Comparison of ENCODE assay signal across 1 cellular context in the genomic region with DNA sequence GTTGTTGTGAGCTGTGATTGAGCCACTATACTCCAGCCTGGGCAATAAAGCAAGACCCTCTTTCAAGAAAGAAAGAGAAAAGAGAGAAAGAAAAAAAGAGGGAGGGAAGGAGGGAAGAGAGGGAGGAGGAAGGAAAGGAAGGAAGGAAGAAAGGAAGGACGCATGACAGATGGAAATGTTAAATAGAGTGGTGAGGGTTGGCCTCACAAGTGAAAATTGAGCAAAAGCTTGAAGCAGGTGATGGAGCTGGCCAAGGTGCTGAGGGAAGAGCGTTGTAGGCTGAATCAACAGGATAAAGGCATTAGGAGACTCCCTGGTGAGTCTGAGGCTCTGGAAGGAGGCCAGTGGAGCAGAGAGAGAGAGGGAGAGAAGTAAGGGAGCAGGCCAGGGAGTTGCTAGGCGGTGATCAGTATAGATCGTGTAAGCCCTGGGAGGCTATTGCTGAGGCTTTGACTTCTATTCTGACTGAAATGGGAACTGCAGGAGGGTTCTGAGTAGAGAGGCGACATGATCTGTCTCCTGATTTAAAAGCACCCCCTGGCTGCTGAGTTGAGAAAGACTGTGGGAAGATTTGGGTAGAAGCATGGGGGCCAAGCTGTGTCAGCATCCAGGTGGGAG.
TF ChIP-seq lines count a peak whose summit lies in the region.

No MANE protein-coding gene starts in this region.

TF ChIP-seq in K562, 482 proteins besides CTCF, POLR2A, EP300 and RAD21 (continued from another document and continues in another):
- peak in 1 of 2 experiments; percentile 67; a peak in 2 of 4 replicates for TF ChIP-seq HDAC1 (IDR thresholded peaks at IDR 0.05)
- TF ChIP-seq WHSC1 (IDR thresholded peaks at IDR 0.05; ENCODE audit: low read length) = no peak
- TF ChIP-seq, protein P1, sequence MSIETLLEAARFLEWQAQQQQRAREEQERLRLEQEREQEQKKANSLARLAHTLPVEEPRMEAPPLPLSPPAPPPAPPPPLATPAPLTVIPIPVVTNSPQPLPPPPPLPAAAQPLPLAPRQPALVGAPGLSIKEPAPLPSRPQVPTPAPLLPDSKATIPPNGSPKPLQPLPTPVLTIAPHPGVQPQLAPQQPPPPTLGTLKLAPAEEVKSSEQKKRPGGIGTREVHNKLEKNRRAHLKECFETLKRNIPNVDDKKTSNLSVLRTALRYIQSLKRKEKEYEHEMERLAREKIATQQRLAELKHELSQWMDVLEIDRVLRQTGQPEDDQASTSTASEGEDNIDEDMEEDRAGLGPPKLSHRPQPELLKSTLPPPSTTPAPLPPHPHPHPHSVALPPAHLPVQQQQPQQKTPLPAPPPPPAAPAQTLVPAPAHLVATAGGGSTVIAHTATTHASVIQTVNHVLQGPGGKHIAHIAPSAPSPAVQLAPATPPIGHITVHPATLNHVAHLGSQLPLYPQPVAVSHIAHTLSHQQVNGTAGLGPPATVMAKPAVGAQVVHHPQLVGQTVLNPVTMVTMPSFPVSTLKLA (conservative IDR thresholded peaks at IDR 0.05) = no peak
- TF ChIP-seq ARID4B (CRISPR knock-in tag; IDR thresholded peaks at IDR 0.05) = 0 out of 2 replicates have a peak, but pooled peaks have one; percentile 21
- TF ChIP-seq CREB5 (CRISPR knock-in tag; IDR thresholded peaks at IDR 0.05) = no peak
- TF ChIP-seq, protein P2, sequence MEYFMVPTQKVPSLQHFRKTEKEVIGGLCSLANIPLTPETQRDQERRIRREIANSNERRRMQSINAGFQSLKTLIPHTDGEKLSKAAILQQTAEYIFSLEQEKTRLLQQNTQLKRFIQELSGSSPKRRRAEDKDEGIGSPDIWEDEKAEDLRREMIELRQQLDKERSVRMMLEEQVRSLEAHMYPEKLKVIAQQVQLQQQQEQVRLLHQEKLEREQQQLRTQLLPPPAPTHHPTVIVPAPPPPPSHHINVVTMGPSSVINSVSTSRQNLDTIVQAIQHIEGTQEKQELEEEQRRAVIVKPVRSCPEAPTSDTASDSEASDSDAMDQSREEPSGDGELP (CRISPR knock-in tag; IDR thresholded peaks at IDR 0.05; ENCODE audit: borderline replicate concordance) = peak; percentile 16; the same call in 1 of the 2 replicates
- peak; percentile 94 for TF ChIP-seq REST (CRISPR knock-in tag; IDR thresholded peaks at IDR 0.05; ENCODE audit: low read depth)
- TF ChIP-seq, protein P3, sequence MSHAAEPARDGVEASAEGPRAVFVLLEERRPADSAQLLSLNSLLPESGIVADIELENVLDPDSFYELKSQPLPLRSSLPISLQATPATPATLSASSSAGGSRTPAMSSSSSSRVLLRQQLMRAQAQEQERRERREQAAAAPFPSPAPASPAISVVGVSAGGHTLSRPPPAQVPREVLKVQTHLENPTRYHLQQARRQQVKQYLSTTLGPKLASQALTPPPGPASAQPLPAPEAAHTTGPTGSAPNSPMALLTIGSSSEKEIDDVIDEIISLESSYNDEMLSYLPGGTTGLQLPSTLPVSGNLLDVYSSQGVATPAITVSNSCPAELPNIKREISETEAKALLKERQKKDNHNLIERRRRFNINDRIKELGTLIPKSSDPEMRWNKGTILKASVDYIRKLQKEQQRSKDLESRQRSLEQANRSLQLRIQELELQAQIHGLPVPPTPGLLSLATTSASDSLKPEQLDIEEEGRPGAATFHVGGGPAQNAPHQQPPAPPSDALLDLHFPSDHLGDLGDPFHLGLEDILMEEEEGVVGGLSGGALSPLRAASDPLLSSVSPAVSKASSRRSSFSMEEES (CRISPR knock-in tag; IDR thresholded peaks at IDR 0.05) = no peak
- peak; percentile 99 for TF ChIP-seq EHMT2 (IDR thresholded peaks at IDR 0.05)
- TF ChIP-seq CLOCK (CRISPR knock-in tag; IDR thresholded peaks at IDR 0.05; ENCODE audit: borderline replicate concordance) = no peak
- no peak for TF ChIP-seq HNRNPLL (IDR thresholded peaks at IDR 0.05; ENCODE audit: low read depth, low read length, poor library complexity, severe bottlenecking)
- TF ChIP-seq, protein P4, sequence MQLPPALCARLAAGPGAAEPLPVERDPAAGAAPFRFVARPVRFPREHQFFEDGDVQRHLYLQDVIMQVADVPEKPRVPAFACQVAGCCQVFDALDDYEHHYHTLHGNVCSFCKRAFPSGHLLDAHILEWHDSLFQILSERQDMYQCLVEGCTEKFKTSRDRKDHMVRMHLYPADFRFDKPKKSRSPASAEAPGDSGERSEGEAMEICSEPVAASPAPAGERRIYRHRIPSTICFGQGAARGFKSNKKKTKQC (CRISPR knock-in tag; IDR thresholded peaks at IDR 0.05) = 0 out of 2 replicates have a peak, but pooled peaks have one; percentile 73
- 0 out of 2 replicates have a peak, but pooled peaks have one; percentile 47 for TF ChIP-seq NKRF (IDR thresholded peaks at IDR 0.05; ENCODE audit: borderline replicate concordance)
- TF ChIP-seq SRSF3 (IDR thresholded peaks at IDR 0.05; ENCODE audit: insufficient read depth, low read length) = no peak
- TF ChIP-seq DEAF1 (CRISPR knock-in tag; IDR thresholded peaks at IDR 0.05) = peak; percentile 51
- TF ChIP-seq ZNF444 (CRISPR knock-in tag; IDR thresholded peaks at IDR 0.05) = no peak
